Comparison of ENCODE assay signal across 8 cellular contexts in genomic region chr12:121917950-121918678, GRCh38. TPM values are rescaled to one million over a fixed set of nuclear protein-coding genes. Genes with fewer than 3 reads are reported as not detected.
DNase-seq lines count a peak whose midpoint lies in the region; ATAC-seq, FAIRE-seq and TF ChIP-seq lines count a peak whose summit lies in the region.

CFAP251 (plus strand) TSS chr12:121918592; CDS start chr12:121921306, 2,714 bp downstream.

- peak within 1 kb of the TSS in 1 of 2 donors; percentile 75 for H3K9ac ChIP-seq in kidney (ENCODE audit: low read length in 2 of 2)

- peak within 1 kb of the TSS in 1 of 2 donors; percentile 18 for H3K27ac ChIP-seq in kidney (ENCODE audit: low read depth in 2 of 2, low read length in 2 of 2)

- peaks cover 25% of the 10 kb centered on the region for H3K36me3 Mint-ChIP-seq in activated B cell treated with CpG ODN at 0.5 μM for 24 hours (ENCODE audit: low read depth)

- H3K27me3 ChIP-seq in GM06990 (replicated peaks; ENCODE audit: control insufficient read depth, insufficient read depth, low read length) = no peaks in the 10 kb centered on the region

- POLR2A ChIA-PET in activated B cell treated with CpG ODN at 0.5 μM for 24 hours (lab: Charles Lee) = interaction anchor here (0.6 to 1.4 kb wide), 10 partner anchors 73 to 381 kb away, joined by 3 to 12 read pairs (median 5); partner anchors contain the start of gene BCL7A

- no peaks in the 10 kb centered on the region for H3K27me3 Mint-ChIP-seq in activated B cell treated with CpG ODN at 0.5 μM for 24 hours

- H3K4me1 Mint-ChIP-seq in activated B cell treated with CpG ODN at 0.5 μM for 24 hours = peaks cover 12% of the 10 kb centered on the region

- H3K4me1 ChIP-seq in kidney (ENCODE audit: control insufficient read depth in 1 of 2, insufficient read depth in 1 of 2, low read depth in 1 of 2, low read length in 2 of 2) = peaks cover 0 to 2% of the 10 kb centered on the region in 2 donors

- ATAC-seq in HG02571 (IDR thresholded peaks at IDR 0.05; ENCODE audit: unreplicated experiment) (peak; percentile 95), activated B cell treated with CpG ODN at 0.5 μM for 24 hours (ENCODE audit: low read depth) (peak; percentile 96)

- H3K27ac Mint-ChIP-seq in activated B cell treated with CpG ODN at 0.5 μM for 24 hours = peak within 1 kb of the TSS; percentile 51

- CTCF ChIA-PET in activated B cell treated with CpG ODN at 0.5 μM for 24 hours (lab: Charles Lee) = interaction anchor here (0.6 to 5.7 kb wide), 32 partner anchors 9 to 209 kb away, joined by 3 to 42 read pairs (median 4); partner anchors contain the start of gene PSMD9

- H3K36me3 ChIP-seq in GM06990 (ENCODE audit: control insufficient read depth, insufficient read depth, low read length) (peaks cover 5% of the 10 kb centered on the region; the same call in 1 of the 2 replicates), kidney (ENCODE audit: control insufficient read depth in 1 of 2, insufficient read depth in 2 of 2, low read length in 2 of 2) (peaks cover 12% of the 10 kb centered on the region in 2 donors)

- H3K4me3 ChIP-seq in GM06990 (replicated peaks; ENCODE audit: low read depth, low read length) (peak within 1 kb of the TSS; percentile 40), kidney (ENCODE audit: low read length in 2 of 2) (peak within 1 kb of the TSS; percentile 11 to 56)

- TF ChIP-seq CTCF in GM06990 (IDR thresholded peaks at IDR 0.05; ENCODE audit: insufficient read depth, low read length, poor library complexity, severe bottlenecking) (peak; percentile 53), activated B cell treated with CpG ODN at 0.5 μM for 24 hours (IDR thresholded peaks at IDR 0.05) (no peak), kidney (IDR thresholded peaks at IDR 0.05; ENCODE audit: borderline replicate concordance, extremely low read depth, insufficient read depth) (peak; percentile 82)

- H3K9me3 Mint-ChIP-seq in activated B cell treated with CpG ODN at 0.5 μM for 24 hours = no peaks in the 10 kb centered on the region

- peak; percentile 87 for DNase-seq in GM06990 (ENCODE audit: extremely low read depth, insufficient read length)
- peak; percentile 63 for DNase-seq in NCI-H1436 treated with DMSO at 0.1 percent for 48 hours (lab: John Stamatoyannopoulos, UW)
- DNase-seq in activated B cell treated with CpG ODN at 0.5 μM for 24 hours = peak; percentile 86
- DNase-seq in central memory CD4-positive, alpha-beta T cell = peak; percentile 95
- peak; percentile 99 for DNase-seq in kidney
- peak; percentile 98 for DNase-seq in stimulated activated CD4-positive, alpha-beta T cell treated with anti-CD3 and anti-CD28 coated beads, Interleukin-15, amount 100 ng/mL, for 24 hours
- no peak for DNase-seq in NCI-H446 treated with DMSO at 0.1 percent for 48 hours (lab: John Stamatoyannopoulos, UW)

- no peak for FAIRE-seq in kidney (lab: Jason Lieb, UNC)

- H3K4me3 Mint-ChIP-seq in activated B cell treated with CpG ODN at 0.5 μM for 24 hours = peak within 1 kb of the TSS; percentile 80

- intact Hi-C loops in activated B cell treated with CpG ODN at 0.5 μM for 24 hours (cut with micrococcal nuclease) (loop anchor here (1.0 to 2.0 kb wide), 8 partner anchors 63 to 273 kb away; no protein-coding TSS in a partner anchor), kidney (cut with DNase I) (no loop called here)

- H3K9me3 ChIP-seq in kidney (ENCODE audit: control insufficient read depth in 1 of 2, low read length in 2 of 2) = no peaks in the 10 kb centered on the region

RNA-seq across cellular contexts. Expression of gene CFAP251, which starts in this region (rescaled TPM):
- total RNA-seq in activated B cell treated with CpG ODN at 0.5 μM for 24 hours (0.91 and 1.2 TPM in 2 replicates), kidney (10.8 TPM)
- polyA plus RNA-seq in kidney (ENCODE audit: insufficient read depth, low read depth, low replicate concordance) = 2.9 TPM
